ENCODE assay signal across 1 cellular context in genomic region chr2:88950010-88950409, GRCh38.
TF ChIP-seq lines count a peak whose summit lies in the region.

No MANE protein-coding gene starts in this region.

TF ChIP-seq in HCT116, 20 proteins besides CTCF, POLR2A, EP300 and RAD21 (continued from another document):
- TF ChIP-seq REST (IDR thresholded peaks at IDR 0.05; ENCODE audit: low read depth), result no peak
TF ChIP-seq in HCT116: peak in this region for 0.
